39 cellular contexts compared by ENCODE assay signal in genomic region chr3:82261637-82262036, GRCh38.
"Had no signal": no experiment of that assay in that cellular context is flagged by ENCODE, and none has a peak within 500 bp of the region (broad histone marks: within the 10 kb centered on the region; RNA-seq: fewer than 3 reads in every experiment).

No MANE protein-coding gene starts in this region.

- DNase-seq: activated CD4-positive, alpha-beta memory T cell treated with anti-CD3 and anti-CD28 coated beads, Interleukin-2, amount 10 ng/mL, durations not matched to agents 7 days and 5 days; activated CD4-positive, alpha-beta T cell treated with anti-CD3 and anti-CD28 coated beads for 1 hour; activated CD4-positive, alpha-beta T cell treated with anti-CD3 and anti-CD28 coated beads for 36 hours; activated CD4-positive, alpha-beta T cell treated with anti-CD3 and anti-CD28 coated beads for 48 hours; activated CD4-positive, alpha-beta T cell treated with anti-CD3 and anti-CD28 coated beads, Interleukin-2, amount 10 ng/mL, durations not matched to agents 7 days and 5 days; activated CD4-positive, alpha-beta T cell treated with anti-CD3 and anti-CD28 coated beads, Interleukin-2, amount 50 U/mL, for 48 hours; activated CD4-positive, CD25-positive, alpha-beta regulatory T cell; activated CD8-positive, alpha-beta memory T cell treated with anti-CD3 and anti-CD28 coated beads for 24 hours; activated CD8-positive, alpha-beta memory T cell treated with anti-CD3 and anti-CD28 coated beads, Interleukin-2, amount 10 ng/mL, durations not matched to agents 7 days and 5 days; activated CD8-positive, alpha-beta memory T cell treated with anti-CD3 and anti-CD28 coated beads, Interleukin-2, amount 50 U/mL, for 48 hours; activated CD8-positive, alpha-beta T cell treated with anti-CD3 and anti-CD28 coated beads, Interleukin-2, amount 10 ng/mL, durations not matched to agents 7 days and 5 days; activated effector memory CD4-positive, alpha-beta T cell treated with Interleukin-2 at 50 U/mL for 16 hours; activated gamma-delta T cell; activated naive CD4-positive, alpha-beta T cell treated with anti-CD3 and anti-CD28 coated beads, Interleukin-2, amount 10 ng/mL, durations not matched to agents 7 days and 5 days; activated naive CD4-positive, alpha-beta T cell treated with Interleukin-2 at 50 U/mL for 16 hours; activated naive CD8-positive, alpha-beta T cell treated with anti-CD3 and anti-CD28 coated beads, Interleukin-2, amount 10 ng/mL, durations not matched to agents 7 days and 5 days; activated naive CD8-positive, alpha-beta T cell treated with anti-CD3 and anti-CD28 coated beads, Interleukin-2, amount 50 U/mL, for 24 hours; activated T-cell treated with anti-CD3 and anti-CD28 coated beads, Interleukin-2, amount 50 U/mL, for 24 hours; activated T-cell treated with anti-CD3 and anti-CD28 coated beads, Interleukin-2, amount 50 U/mL, for 48 hours; amygdala; anterior cingulate cortex; caudate nucleus; T-helper 1 cell; T-helper 2 cell; T-helper 9 cell; WERI-Rb-1 had no signal

- H3K36me3 ChIP-seq: ascending aorta, cardiac muscle cell, WERI-Rb-1 had no signal

- H3K36me3 Mint-ChIP-seq: activated CD8-positive, alpha-beta memory T cell treated with anti-CD3 and anti-CD28 coated beads, Interleukin-2, amount 10 ng/mL, durations not matched to agents 7 days and 5 days; activated naive CD4-positive, alpha-beta T cell treated with anti-CD3 and anti-CD28 coated beads, Interleukin-2, amount 10 ng/mL, durations not matched to agents 7 days and 5 days; activated naive CD4-positive, alpha-beta T cell treated with anti-CD3 and anti-CD28 coated beads, Interleukin-2, amount 50 U/mL, for 24 hours; activated naive CD8-positive, alpha-beta T cell; activated naive CD8-positive, alpha-beta T cell treated with anti-CD3 and anti-CD28 coated beads, Interleukin-2, amount 10 ng/mL, durations not matched to agents 7 days and 5 days; brain; WTC11 had no signal

- H3K27ac ChIP-seq: ascending aorta, cardiac muscle cell, WERI-Rb-1 had no signal

- H3K9me3 Mint-ChIP-seq: activated naive CD4-positive, alpha-beta T cell treated with anti-CD3 and anti-CD28 coated beads, Interleukin-2, amount 10 ng/mL, durations not matched to agents 7 days and 5 days; activated naive CD8-positive, alpha-beta T cell treated with anti-CD3 and anti-CD28 coated beads, Interleukin-2, amount 10 ng/mL, durations not matched to agents 7 days and 5 days had no signal

- H3K27me3 ChIP-seq: ascending aorta, cardiac muscle cell had no signal

- ATAC-seq: activated CD4-positive, alpha-beta T cell treated with anti-CD3 and anti-CD28 coated beads for 36 hours; activated CD4-positive, CD25-positive, alpha-beta regulatory T cell treated with anti-CD3 and anti-CD28 coated beads, Interleukin-2, amount 50 U/mL, for 24 hours; activated CD8-positive, alpha-beta memory T cell treated with anti-CD3 and anti-CD28 coated beads, Interleukin-2, amount 10 ng/mL, durations not matched to agents 7 days and 5 days; activated CD8-positive, alpha-beta T cell treated with anti-CD3 and anti-CD28 coated beads, Interleukin-2, amount 10 ng/mL, durations not matched to agents 7 days and 5 days; activated naive CD8-positive, alpha-beta T cell treated with anti-CD3 and anti-CD28 coated beads, Interleukin-2, amount 50 U/mL, for 24 hours; WTC11 had no signal

- H3K4me3 ChIP-seq: ascending aorta, cardiac muscle cell had no signal

- H3K4me1 Mint-ChIP-seq: activated CD4-positive, alpha-beta memory T cell treated with anti-CD3 and anti-CD28 coated beads, Interleukin-2, amount 10 ng/mL, durations not matched to agents 7 days and 5 days; activated CD4-positive, alpha-beta T cell treated with anti-CD3 and anti-CD28 coated beads for 36 hours; activated CD4-positive, alpha-beta T cell treated with anti-CD3 and anti-CD28 coated beads, Interleukin-2, amount 10 ng/mL, durations not matched to agents 7 days and 5 days; activated CD8-positive, alpha-beta memory T cell treated with anti-CD3 and anti-CD28 coated beads, Interleukin-2, amount 10 ng/mL, durations not matched to agents 7 days and 5 days; activated naive CD4-positive, alpha-beta T cell treated with anti-CD3 and anti-CD28 coated beads, Interleukin-2, amount 10 ng/mL, durations not matched to agents 7 days and 5 days; activated naive CD4-positive, alpha-beta T cell treated with anti-CD3 and anti-CD28 coated beads, Interleukin-2, amount 50 U/mL, for 24 hours; activated naive CD8-positive, alpha-beta T cell treated with anti-CD3 and anti-CD28 coated beads, Interleukin-2, amount 10 ng/mL, durations not matched to agents 7 days and 5 days; activated naive CD8-positive, alpha-beta T cell treated with anti-CD3 and anti-CD28 coated beads, Interleukin-2, amount 50 U/mL, for 24 hours; brain; central memory CD8-positive, alpha-beta T cell had no signal

- H3K4me3 Mint-ChIP-seq: activated CD4-positive, alpha-beta memory T cell treated with anti-CD3 and anti-CD28 coated beads, Interleukin-2, amount 10 ng/mL, durations not matched to agents 7 days and 5 days; activated CD4-positive, alpha-beta T cell treated with anti-CD3 and anti-CD28 coated beads for 36 hours; activated CD4-positive, alpha-beta T cell treated with anti-CD3 and anti-CD28 coated beads, Interleukin-2, amount 10 ng/mL, durations not matched to agents 7 days and 5 days; activated CD8-positive, alpha-beta memory T cell treated with anti-CD3 and anti-CD28 coated beads, Interleukin-2, amount 10 ng/mL, durations not matched to agents 7 days and 5 days; activated CD8-positive, alpha-beta T cell treated with anti-CD3 and anti-CD28 coated beads, Interleukin-2, amount 10 ng/mL, durations not matched to agents 7 days and 5 days; activated naive CD4-positive, alpha-beta T cell treated with anti-CD3 and anti-CD28 coated beads, Interleukin-2, amount 10 ng/mL, durations not matched to agents 7 days and 5 days; activated naive CD4-positive, alpha-beta T cell treated with anti-CD3 and anti-CD28 coated beads, Interleukin-2, amount 50 U/mL, for 24 hours; activated naive CD8-positive, alpha-beta T cell; activated naive CD8-positive, alpha-beta T cell treated with anti-CD3 and anti-CD28 coated beads, Interleukin-2, amount 10 ng/mL, durations not matched to agents 7 days and 5 days; activated naive CD8-positive, alpha-beta T cell treated with anti-CD3 and anti-CD28 coated beads, Interleukin-2, amount 50 U/mL, for 24 hours; activated T-cell treated with anti-CD3 and anti-CD28 coated beads, Interleukin-2, amount 50 U/mL, for 24 hours; brain; central memory CD8-positive, alpha-beta T cell; T-helper 1 cell treated with Interleukin-12 subunit alpha and Interleukin-12 subunit beta and Interleukin-4 antibody, amounts not matched to agents 30 μg/mL and 1 μg/mL, for 36 hours; T-helper 2 cell treated with Interferon-gamma antibody and Interleukin-4, amounts not matched to agents 5 μg/mL and 100 μg/mL, for 36 hours; WTC11 had no signal

- H3K9me3 ChIP-seq: ascending aorta had no signal

- H3K4me1 ChIP-seq: ascending aorta had no signal

- H3K27ac Mint-ChIP-seq: activated CD4-positive, alpha-beta memory T cell treated with anti-CD3 and anti-CD28 coated beads, Interleukin-2, amount 10 ng/mL, durations not matched to agents 7 days and 5 days; activated CD4-positive, alpha-beta T cell treated with anti-CD3 and anti-CD28 coated beads for 36 hours; activated CD4-positive, alpha-beta T cell treated with anti-CD3 and anti-CD28 coated beads, Interleukin-2, amount 10 ng/mL, durations not matched to agents 7 days and 5 days; activated CD8-positive, alpha-beta memory T cell treated with anti-CD3 and anti-CD28 coated beads, Interleukin-2, amount 10 ng/mL, durations not matched to agents 7 days and 5 days; activated CD8-positive, alpha-beta T cell treated with anti-CD3 and anti-CD28 coated beads, Interleukin-2, amount 10 ng/mL, durations not matched to agents 7 days and 5 days; activated naive CD4-positive, alpha-beta T cell treated with anti-CD3 and anti-CD28 coated beads, Interleukin-2, amount 10 ng/mL, durations not matched to agents 7 days and 5 days; activated naive CD4-positive, alpha-beta T cell treated with anti-CD3 and anti-CD28 coated beads, Interleukin-2, amount 50 U/mL, for 24 hours; activated naive CD8-positive, alpha-beta T cell; activated naive CD8-positive, alpha-beta T cell treated with anti-CD3 and anti-CD28 coated beads, Interleukin-2, amount 10 ng/mL, durations not matched to agents 7 days and 5 days; activated naive CD8-positive, alpha-beta T cell treated with anti-CD3 and anti-CD28 coated beads, Interleukin-2, amount 50 U/mL, for 24 hours; activated T-cell treated with anti-CD3 and anti-CD28 coated beads, Interleukin-2, amount 50 U/mL, for 24 hours; activated T-helper 2 cell treated with anti-CD3 and anti-CD28 coated beads, Interferon-gamma antibody, Interleukin-2, Interleukin-4, amounts not matched to agents 10 μg/mL and 5 μg/mL and 100 μg/mL, durations not matched to agents 14 hours and 24 hours and 36 hours; brain; T-helper 1 cell treated with Interleukin-12 subunit alpha and Interleukin-12 subunit beta and Interleukin-4 antibody, amounts not matched to agents 30 μg/mL and 1 μg/mL, for 36 hours; T-helper 2 cell treated with Interferon-gamma antibody and Interleukin-4, amounts not matched to agents 5 μg/mL and 100 μg/mL, for 36 hours had no signal

- H3K27me3 Mint-ChIP-seq: activated CD4-positive, alpha-beta memory T cell treated with anti-CD3 and anti-CD28 coated beads, Interleukin-2, amount 10 ng/mL, durations not matched to agents 7 days and 5 days; activated CD4-positive, alpha-beta T cell treated with anti-CD3 and anti-CD28 coated beads for 36 hours; activated CD4-positive, alpha-beta T cell treated with anti-CD3 and anti-CD28 coated beads, Interleukin-2, amount 10 ng/mL, durations not matched to agents 7 days and 5 days; activated CD8-positive, alpha-beta memory T cell treated with anti-CD3 and anti-CD28 coated beads, Interleukin-2, amount 10 ng/mL, durations not matched to agents 7 days and 5 days; activated naive CD4-positive, alpha-beta T cell treated with anti-CD3 and anti-CD28 coated beads, Interleukin-2, amount 10 ng/mL, durations not matched to agents 7 days and 5 days; activated naive CD4-positive, alpha-beta T cell treated with anti-CD3 and anti-CD28 coated beads, Interleukin-2, amount 50 U/mL, for 24 hours; activated naive CD8-positive, alpha-beta T cell; activated naive CD8-positive, alpha-beta T cell treated with anti-CD3 and anti-CD28 coated beads, Interleukin-2, amount 10 ng/mL, durations not matched to agents 7 days and 5 days; activated naive CD8-positive, alpha-beta T cell treated with anti-CD3 and anti-CD28 coated beads, Interleukin-2, amount 50 U/mL, for 24 hours; activated T-cell treated with anti-CD3 and anti-CD28 coated beads, Interleukin-2, amount 50 U/mL, for 24 hours; brain; central memory CD8-positive, alpha-beta T cell had no signal

- FAIRE-seq: bronchial epithelial cell, TTC549 had no signal
